In genomic region chr9:14316574-14317304, GRCh38 we compare ENCODE assay signal across 9 cellular contexts. TPM values are rescaled to one million over a fixed set of nuclear protein-coding genes. Genes with fewer than 3 reads are reported as not detected.
DNase-seq lines count a peak whose midpoint lies in the region; ATAC-seq, FAIRE-seq and TF ChIP-seq lines count a peak whose summit lies in the region.
"Had no signal": no experiment of that assay in that cellular context is flagged by ENCODE, and none has a peak within 500 bp of the region (broad histone marks: within the 10 kb centered on the region; RNA-seq: fewer than 3 reads in every experiment).

No MANE protein-coding gene starts in this region.

- peak overlapping the region in 2 of 4 donors; percentile 87 to 90 for H3K4me3 ChIP-seq in Peyer's patch
- H3K4me3 ChIP-seq in psoas muscle = peak overlapping the region; percentile 93

- H3K9me3 Mint-ChIP-seq in glutamatergic neuron (ENCODE audit: unreplicated experiment) = peaks cover 15% of the 10 kb centered on the region

- ATAC-seq in psoas muscle = no peak
- no peak for ATAC-seq in GM21360 (IDR thresholded peaks at IDR 0.05; ENCODE audit: unreplicated experiment)

- intact Hi-C loops in psoas muscle (cut with DNase I) = loop anchor here (5.0 to 10.0 kb wide), 3 partner anchors 36 to 1172 kb away; no protein-coding TSS in a partner anchor

- peaks cover 7% of the 10 kb centered on the region for H3K4me1 Mint-ChIP-seq in glutamatergic neuron (ENCODE audit: low read depth, unreplicated experiment)

- H3K27ac ChIP-seq in Peyer's patch (peak overlapping the region in 3 of 4 donors; percentile 65 to 98 (median 94)), psoas muscle (peak overlapping the region; percentile 99)
- H3K27ac ChIP-seq: KMS-11 had no signal

- H3K36me3 ChIP-seq in Peyer's patch = no peaks in the 10 kb centered on the region
- no peaks in the 10 kb centered on the region for H3K36me3 ChIP-seq in psoas muscle (ENCODE audit: insufficient read depth in 1 of 2, low read depth in 1 of 2)

- no peak for TF ChIP-seq CTCF in Peyer's patch (IDR thresholded peaks at IDR 0.05)
- no peak for TF ChIP-seq CTCF in glutamatergic neuron (IDR thresholded peaks at IDR 0.05; ENCODE audit: partially characterized antibody, unreplicated experiment)
- TF ChIP-seq CTCF in psoas muscle (IDR thresholded peaks at IDR 0.05) = no peak

- peaks cover 23% of the 10 kb centered on the region for H3K27me3 Mint-ChIP-seq in glutamatergic neuron (ENCODE audit: unreplicated experiment)

- DNase-seq in G401 (ENCODE audit: low spot score) (peak; percentile 71), Peyer's patch (no peak), glutamatergic neuron (no peak), psoas muscle (peak in 1 of 2 donors; percentile 52), COLO829 (ENCODE audit: low spot score) (no peak), UCSD-AML1 (lab: John Stamatoyannopoulos, UW; ENCODE audit: unreplicated experiment) (no peak), GM12891 (ENCODE audit: insufficient read length, low spot score) (no peak)

- 3 to 12% (median 10%) methylated on average over 8 of the region's 8 CpGs for WGBS in psoas muscle, 3 donors

- no peaks in the 10 kb centered on the region for H3K9me3 ChIP-seq in Peyer's patch
- H3K9me3 ChIP-seq in psoas muscle = no peaks in the 10 kb centered on the region

- H3K4me3 Mint-ChIP-seq in glutamatergic neuron (ENCODE audit: unreplicated experiment) = peak overlapping the region; percentile 76

- no peak overlapping the region for H3K27ac Mint-ChIP-seq in glutamatergic neuron (ENCODE audit: unreplicated experiment)

- H3K27me3 ChIP-seq in Peyer's patch (no peaks in the 10 kb centered on the region), psoas muscle (ENCODE audit: insufficient read depth in 3 of 3, low read length in 2 of 3) (no peaks in the 10 kb centered on the region)

- no peaks in the 10 kb centered on the region for H3K36me3 Mint-ChIP-seq in glutamatergic neuron (ENCODE audit: unreplicated experiment)

- in situ Hi-C loops in G401 (cut with HindIII; ENCODE audit: low sequenced_read_pairs) = no loop called here

- TF ChIP-seq POLR2A in Peyer's patch (IDR thresholded peaks at IDR 0.05) = no peak
- no peak for TF ChIP-seq POLR2A in GM12891 (IDR thresholded peaks at IDR 0.05; ENCODE audit: low read depth, low read length)

- FAIRE-seq in GM12891 (lab: Jason Lieb, UNC) = no peak

- H3K4me1 ChIP-seq in Peyer's patch = peaks cover 0 to 14% (median 3%) of the 10 kb centered on the region in 4 donors
- peaks cover 36% of the 10 kb centered on the region for H3K4me1 ChIP-seq in psoas muscle

TF ChIP-seq in GM12891, 5 proteins besides CTCF, POLR2A, EP300 and RAD21:
- TF ChIP-seq POLR2AphosphoS5 (IDR thresholded peaks at IDR 0.05; ENCODE audit: low read depth, low read length) (no peak), PAX5 (IDR thresholded peaks at IDR 0.05; ENCODE audit: insufficient read depth, low read length, severe bottlenecking) (no peak), TAF1 (IDR thresholded peaks at IDR 0.05; ENCODE audit: low read depth, low read length) (no peak), SPI1 (IDR thresholded peaks at IDR 0.05; ENCODE audit: low read depth, low read length) (no peak), POU2F2 (IDR thresholded peaks at IDR 0.05; ENCODE audit: low read depth, low read length) (no peak)
TF ChIP-seq in GM12891: peak in this region for 0.

RNA-seq across cellular contexts. Expression of gene NFIB, which starts 2.8 kb away (rescaled TPM):
- not detected in 2 replicates for total RNA-seq in G401 (2014; rRNA removed; shearing (Covaris generic))
- total RNA-seq in Peyer's patch (100 to 1,000 TPM in 3 of 4 donors, 10 to 100 TPM in 1; 89.7 to 229 (median 159) TPM), glutamatergic neuron (ENCODE audit: unreplicated experiment) (1.5 TPM), psoas muscle (10 to 100 TPM; 35.0 to 65.1 (median 47.3) TPM)
- polyA plus RNA-seq in psoas muscle = 10 to 100 TPM in 1 of 3 donors, 1 to 10 TPM in 2; 5.8 to 17.1 (median 6.1) TPM
- polyA plus RNA-seq in GM12891 (2012; ENCODE audit: low read depth, missing spikeins) = 0.08 TPM

Comparison
In these comparisons a context has a peak if more than half of its experiments do, and no peak if none do; other contexts are left out.
1. RNA of gene NFIB, which starts 2.8 kb away (total RNA-seq): 89.7 to 229 TPM in Peyer's patch and 35.0 to 65.1 TPM in psoas muscle; 1.5 TPM in glutamatergic neuron (single experiment) and not detected in G401; every median in the first group is over 10 times any median in the second.